ENCODE assay signal across 8 cellular contexts in the genomic region with DNA sequence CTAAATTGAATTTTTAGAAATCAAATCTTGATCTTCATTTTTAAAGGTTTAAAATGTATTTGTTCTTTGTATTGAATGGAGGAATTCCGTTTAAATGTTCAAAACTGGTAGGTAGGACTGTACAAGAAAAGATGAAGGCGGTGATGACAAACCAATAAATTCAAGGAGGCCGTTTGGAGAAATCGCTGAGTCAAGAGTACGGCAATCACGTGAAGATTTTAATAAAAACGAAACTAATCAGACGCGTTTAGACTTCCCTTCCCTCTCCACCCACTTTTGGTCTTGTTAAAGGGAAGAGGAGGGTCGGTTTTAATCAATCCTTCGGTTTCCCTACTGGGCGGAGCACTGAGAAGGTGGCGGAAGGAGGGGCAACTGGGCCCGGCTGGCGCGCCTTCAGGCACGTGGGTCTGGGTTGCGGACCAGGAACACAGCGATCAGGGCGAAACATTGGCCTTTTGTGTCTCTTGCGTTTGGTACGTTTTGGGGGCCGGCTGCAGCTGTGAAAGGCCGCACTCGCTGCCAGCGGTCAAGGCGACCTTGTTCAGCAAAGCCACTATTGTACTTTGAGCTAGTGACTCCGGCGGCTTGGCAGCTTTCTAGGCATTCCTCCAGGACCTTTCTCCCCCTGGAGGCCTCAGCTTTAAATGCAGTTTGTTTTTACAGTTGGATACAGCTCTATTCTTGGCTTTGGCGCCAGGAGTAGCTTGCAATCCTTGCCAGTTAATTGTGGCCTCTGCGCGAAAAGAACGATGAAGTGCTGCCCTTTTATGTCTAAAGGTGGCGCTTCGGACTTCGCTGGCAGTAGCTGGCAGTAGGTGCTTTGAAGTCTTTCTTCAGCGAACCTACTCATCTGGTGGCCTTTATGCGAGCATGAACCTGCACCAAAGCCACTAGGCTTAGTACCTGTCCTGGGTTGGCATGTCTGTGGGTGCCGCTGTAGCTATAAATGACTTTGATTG. TPM values are rescaled to one million over a fixed set of nuclear protein-coding genes. Genes with fewer than 3 reads are reported as not detected.
DNase-seq lines count a peak whose midpoint lies in the region; ATAC-seq and TF ChIP-seq lines count a peak whose summit lies in the region.

No MANE protein-coding gene starts in this region.

- ATAC-seq in HG02588 (IDR thresholded peaks at IDR 0.05; ENCODE audit: unreplicated experiment) = peak; percentile 81

- H3K27me3 ChIP-seq in left ventricle myocardium inferior (ENCODE audit: low read depth) = no peaks in the 10 kb centered on the region

- DNase-seq in GM12865 (ENCODE audit: low read depth) (peak; percentile 82), NCI-H1092 (lab: John Stamatoyannopoulos, UW) (peak; percentile 84), SW 1271 (lab: John Stamatoyannopoulos, UW) (peak; percentile 23 to 65), left ventricle myocardium inferior (peak; percentile 68), posterior vena cava (ENCODE audit: low spot score) (peak; percentile 89), NCI-H1694 treated with DMSO at 0.1 percent for 48 hours (lab: John Stamatoyannopoulos, UW) (no peak)

- H3K36me3 ChIP-seq in left ventricle myocardium inferior = no peaks in the 10 kb centered on the region

- TF ChIP-seq CTCF in GM12865 (IDR thresholded peaks at IDR 0.05; ENCODE audit: insufficient read depth, low read depth, low read length, missing control alignments) (peak; percentile 30), left ventricle myocardium inferior (IDR thresholded peaks at IDR 0.05; ENCODE audit: borderline replicate concordance) (peak; percentile 65)

- intact Hi-C loops in left ventricle myocardium inferior (cut with micrococcal nuclease) = no loop called here
- intact Hi-C loops in posterior vena cava (cut with DNase I) = no loop called here

- no peaks in the 10 kb centered on the region for H3K9me3 ChIP-seq in left ventricle myocardium inferior (replicated peaks)

- H3K4me3 ChIP-seq in GM12865 (ENCODE audit: low read depth, low read length) (peak overlapping the region; percentile 62), left ventricle myocardium inferior (peak overlapping the region; percentile 64)

- H3K27ac ChIP-seq in angular gyrus (ENCODE audit: low read depth, low read length) = peak overlapping the region; percentile 84
- H3K27ac ChIP-seq in left ventricle myocardium inferior (replicated peaks) = peak overlapping the region; percentile 93

- peaks cover 4% of the 10 kb centered on the region for H3K4me1 ChIP-seq in left ventricle myocardium inferior

RNA-seq across cellular contexts. Expression of a gene that starts 16.7 kb away (rescaled TPM):
- total RNA-seq in left ventricle myocardium inferior (54.7 TPM), posterior vena cava (100 to 1,000 TPM in 1 of 2 donors, 10 to 100 TPM in 1; 92.5 to 102 TPM)
